7 cellular contexts compared by ENCODE assay signal in the genomic region with DNA sequence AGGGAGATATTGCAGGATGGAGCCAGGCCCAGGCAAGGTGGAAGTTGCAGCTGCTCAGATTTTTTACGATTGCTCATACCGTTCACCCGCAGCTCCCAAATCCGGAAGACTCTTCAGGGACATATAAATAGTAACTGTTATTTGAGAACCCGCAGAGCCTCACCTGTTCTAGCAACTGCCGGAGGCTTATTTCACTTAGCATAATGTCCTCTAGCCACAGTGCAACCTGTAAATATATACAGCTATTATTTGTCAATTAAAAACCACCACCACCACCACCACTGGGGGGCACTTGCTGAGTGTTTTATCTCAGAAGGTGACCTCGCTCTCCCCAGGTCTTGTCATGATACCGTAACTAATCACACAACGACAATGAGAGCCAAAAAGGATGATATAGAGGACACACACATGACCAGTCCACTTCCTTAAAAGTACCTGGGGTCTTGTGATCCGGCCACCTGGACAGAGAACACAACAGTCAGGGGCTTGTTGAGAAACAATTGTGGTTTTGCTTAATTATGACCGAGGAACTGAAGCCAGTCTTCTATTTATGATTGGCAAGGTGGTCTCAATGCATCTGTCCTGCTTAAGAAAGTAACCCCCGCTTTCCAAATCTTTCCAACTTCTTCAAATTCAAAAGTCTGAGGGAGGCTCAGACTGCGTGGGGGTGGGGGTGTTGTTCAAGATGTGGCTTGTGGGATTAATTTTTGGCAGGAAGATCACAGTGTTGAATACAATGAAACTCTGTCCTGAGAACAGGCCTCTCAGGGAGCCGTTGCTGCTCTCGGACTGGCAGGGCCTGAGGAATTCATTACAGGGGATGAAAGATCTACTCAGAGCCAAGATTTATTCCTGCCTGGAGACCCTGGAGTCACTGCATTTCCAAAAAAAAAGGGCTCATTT.
DNase-seq lines count a peak whose midpoint lies in the region; ATAC-seq lines count a peak whose summit lies in the region.

No MANE protein-coding gene starts in this region.

- H3K27me3 Mint-ChIP-seq in T-cell, result peaks cover 0 to 11% of the 10 kb centered on the region in 2 donors

- POLR2A ChIA-PET in T-cell (lab: Charles Lee), result no interaction called here

- DNase-seq in MV-4-11 (lab: John Stamatoyannopoulos, UW) (peak; percentile 59), T-cell (peak; percentile 20 to 70 (median 55)), iPS DF 6.9 (ENCODE audit: low read depth, low spot score) (peak; percentile 35), DMS153 treated with DMSO at 0.1 percent for 48 hours (lab: John Stamatoyannopoulos, UW; ENCODE audit: unreplicated experiment) (no peak)
- DNase-seq in stimulated activated CD4-positive, alpha-beta T cell treated with anti-CD3 and anti-CD28 coated beads, Interleukin-2, amount 100 ng/mL, for 4 hours (ENCODE audit: low read depth), result peak; percentile 67

- no peaks in the 10 kb centered on the region for H3K36me3 Mint-ChIP-seq in T-cell

- H3K4me3 Mint-ChIP-seq in T-cell, result no peak overlapping the region

- no CpG with 5 or more reads among the region's 15 CpGs for WGBS in iPS DF 6.9 (ENCODE audit: insufficient coverage, insufficient read length)

- H3K27me3 ChIP-seq in iPS DF 6.9 (ENCODE audit: control insufficient read depth, insufficient read depth, low read length), result no peaks in the 10 kb centered on the region

- H3K4me1 ChIP-seq in iPS DF 6.9 (ENCODE audit: control insufficient read depth, insufficient read depth, low read length), result no peaks in the 10 kb centered on the region

- H3K9me3 Mint-ChIP-seq in T-cell, result no peaks in the 10 kb centered on the region

- H3K4me3 ChIP-seq in iPS DF 6.9 (ENCODE audit: low read length), result no peak overlapping the region

- no peaks in the 10 kb centered on the region for H3K9me3 ChIP-seq in iPS DF 6.9 (ENCODE audit: control insufficient read depth, insufficient read depth, low read length)

- peak; percentile 66 for ATAC-seq in GM18868 (IDR thresholded peaks at IDR 0.05; ENCODE audit: unreplicated experiment)
- peak in 3 of 4 experiments; percentile 58 to 72 (median 65) for ATAC-seq in T-cell (replicated peaks in 1 of 4)

- H3K27ac ChIP-seq in angular gyrus (ENCODE audit: low read depth, low read length) (peak overlapping the region; percentile 92), iPS DF 6.9 (ENCODE audit: low read length) (no peak overlapping the region)

- H3K36me3 ChIP-seq in iPS DF 6.9 (ENCODE audit: control insufficient read depth, insufficient read depth, low read length), result no peaks in the 10 kb centered on the region

- CTCF ChIA-PET in T-cell (lab: Charles Lee), result interaction anchor here in 1 of 2 donors (0.5 to 1.2 kb wide), 11 partner anchors 9 to 112 kb away, joined by 3 to 31 read pairs (median 3); no protein-coding TSS in a partner anchor

- no peak overlapping the region for H3K27ac Mint-ChIP-seq in T-cell

- peaks cover 5 to 11% (median 5%) of the 10 kb centered on the region in 3 donors for H3K4me1 Mint-ChIP-seq in T-cell
